ENCODE assay signal across 1 cellular context in the genomic region with DNA sequence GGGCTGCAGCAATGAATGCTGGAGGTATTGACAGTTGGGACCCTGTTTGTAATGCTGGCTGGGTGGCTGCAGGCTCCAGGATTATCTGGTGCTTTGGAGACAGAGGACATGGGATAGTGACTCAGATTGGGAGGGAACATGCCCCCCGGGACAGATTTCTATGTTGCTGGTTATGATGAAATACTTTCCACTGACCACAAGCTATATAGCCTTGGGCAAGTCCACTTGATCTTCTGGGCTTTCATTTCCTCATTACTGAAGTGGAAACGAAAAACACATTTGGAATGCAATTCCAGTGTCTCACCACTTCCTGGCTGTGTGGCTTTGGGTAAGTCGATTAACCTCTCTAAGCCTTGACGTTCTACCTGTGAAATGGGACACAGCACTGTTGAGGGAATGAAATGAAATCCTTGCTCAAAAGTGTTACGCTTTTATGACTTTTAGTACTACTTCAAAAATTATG.
TF ChIP-seq lines count a peak whose summit lies in the region.

No MANE protein-coding gene starts in this region.

TF ChIP-seq in liver, 16 proteins besides CTCF, POLR2A, EP300 and RAD21 (continued from another document):
- TF ChIP-seq, protein P1, sequence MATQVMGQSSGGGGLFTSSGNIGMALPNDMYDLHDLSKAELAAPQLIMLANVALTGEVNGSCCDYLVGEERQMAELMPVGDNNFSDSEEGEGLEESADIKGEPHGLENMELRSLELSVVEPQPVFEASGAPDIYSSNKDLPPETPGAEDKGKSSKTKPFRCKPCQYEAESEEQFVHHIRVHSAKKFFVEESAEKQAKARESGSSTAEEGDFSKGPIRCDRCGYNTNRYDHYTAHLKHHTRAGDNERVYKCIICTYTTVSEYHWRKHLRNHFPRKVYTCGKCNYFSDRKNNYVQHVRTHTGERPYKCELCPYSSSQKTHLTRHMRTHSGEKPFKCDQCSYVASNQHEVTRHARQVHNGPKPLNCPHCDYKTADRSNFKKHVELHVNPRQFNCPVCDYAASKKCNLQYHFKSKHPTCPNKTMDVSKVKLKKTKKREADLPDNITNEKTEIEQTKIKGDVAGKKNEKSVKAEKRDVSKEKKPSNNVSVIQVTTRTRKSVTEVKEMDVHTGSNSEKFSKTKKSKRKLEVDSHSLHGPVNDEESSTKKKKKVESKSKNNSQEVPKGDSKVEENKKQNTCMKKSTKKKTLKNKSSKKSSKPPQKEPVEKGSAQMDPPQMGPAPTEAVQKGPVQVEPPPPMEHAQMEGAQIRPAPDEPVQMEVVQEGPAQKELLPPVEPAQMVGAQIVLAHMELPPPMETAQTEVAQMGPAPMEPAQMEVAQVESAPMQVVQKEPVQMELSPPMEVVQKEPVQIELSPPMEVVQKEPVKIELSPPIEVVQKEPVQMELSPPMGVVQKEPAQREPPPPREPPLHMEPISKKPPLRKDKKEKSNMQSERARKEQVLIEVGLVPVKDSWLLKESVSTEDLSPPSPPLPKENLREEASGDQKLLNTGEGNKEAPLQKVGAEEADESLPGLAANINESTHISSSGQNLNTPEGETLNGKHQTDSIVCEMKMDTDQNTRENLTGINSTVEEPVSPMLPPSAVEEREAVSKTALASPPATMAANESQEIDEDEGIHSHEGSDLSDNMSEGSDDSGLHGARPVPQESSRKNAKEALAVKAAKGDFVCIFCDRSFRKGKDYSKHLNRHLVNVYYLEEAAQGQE (IDR thresholded peaks at IDR 0.05): no peak
- TF ChIP-seq RXRA (IDR thresholded peaks at IDR 0.05): peak in 1 of 2 donors; percentile 12
- TF ChIP-seq NR2F2 (IDR thresholded peaks at IDR 0.05): no peak
- TF ChIP-seq, protein P2, sequence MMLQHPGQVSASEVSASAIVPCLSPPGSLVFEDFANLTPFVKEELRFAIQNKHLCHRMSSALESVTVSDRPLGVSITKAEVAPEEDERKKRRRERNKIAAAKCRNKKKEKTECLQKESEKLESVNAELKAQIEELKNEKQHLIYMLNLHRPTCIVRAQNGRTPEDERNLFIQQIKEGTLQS (IDR thresholded peaks at IDR 0.05): no peak
- TF ChIP-seq YY1 (IDR thresholded peaks at IDR 0.05): no peak
